Comparison of ENCODE assay signal across 10 cellular contexts in genomic region chr15:71679223-71680078, GRCh38.
DNase-seq lines count a peak whose midpoint lies in the region; ATAC-seq and TF ChIP-seq lines count a peak whose summit lies in the region.
"Had no signal": no experiment of that assay in that cellular context is flagged by ENCODE, and none has a peak within 500 bp of the region (broad histone marks: within the 10 kb centered on the region; RNA-seq: fewer than 3 reads in every experiment).

No MANE protein-coding gene starts in this region.

- H3K4me1 ChIP-seq in heart left ventricle (peaks cover 6 to 60% (median 38%) of the 10 kb centered on the region in 12 donors), right cardiac atrium (ENCODE audit: control insufficient read depth, insufficient read depth, low read length) (peaks cover 8% of the 10 kb centered on the region)

- H3K9me3 Mint-ChIP-seq in activated T-helper 17 cell treated with anti-CD3 and anti-CD28 coated beads, Interleukin-2, amount 50 U/mL, for 72 hours: no peaks in the 10 kb centered on the region
- no peaks in the 10 kb centered on the region for H3K9me3 Mint-ChIP-seq in type B pancreatic cell

- H3K27ac ChIP-seq in heart left ventricle: peak overlapping the region; percentile 11 to 78 (median 70)
- H3K27ac ChIP-seq in right cardiac atrium (ENCODE audit: low read length): peak overlapping the region; percentile 66

- TF ChIP-seq POLR2A in heart left ventricle (IDR thresholded peaks at IDR 0.05): no peak

- DNase-seq in heart left ventricle (no peak), Right ventricle myocardium inferior (ENCODE audit: missing footprints) (no peak), right cardiac atrium (no peak), type B pancreatic cell (ENCODE audit: extremely low spot score, unreplicated experiment) (no peak), SHP77 treated with DMSO at 0.1 percent for 48 hours (lab: John Stamatoyannopoulos, UW) (no peak)
- DNase-seq: glutamatergic neuron; stimulated activated naive CD4-positive, alpha-beta T cell treated with Interleukin-2 at 50 U/mL for 16 hours had no signal

- peaks cover 13% of the 10 kb centered on the region for H3K4me1 Mint-ChIP-seq in activated T-helper 17 cell treated with anti-CD3 and anti-CD28 coated beads, Interleukin-2, amount 50 U/mL, for 72 hours
- peaks cover 46% of the 10 kb centered on the region for H3K4me1 Mint-ChIP-seq in type B pancreatic cell (ENCODE audit: unreplicated experiment)

- peak overlapping the region; percentile 69 for H3K27ac Mint-ChIP-seq in activated T-helper 17 cell treated with anti-CD3 and anti-CD28 coated beads, Interleukin-2, amount 50 U/mL, for 72 hours
- peak overlapping the region; percentile 50 for H3K27ac Mint-ChIP-seq in type B pancreatic cell

- TF ChIP-seq CTCF in heart left ventricle (IDR thresholded peaks at IDR 0.05): no peak
- no peak for TF ChIP-seq CTCF in type B pancreatic cell (conservative IDR thresholded peaks at IDR 0.05)

- 60 to 72% (median 65%) methylated on average over 7 of the region's 7 CpGs for WGBS in heart left ventricle, 4 donors
- WGBS in right cardiac atrium: 71% methylated on average over 7 of the region's 7 CpGs

- H3K9me3 ChIP-seq in heart left ventricle (no peaks in the 10 kb centered on the region), right cardiac atrium (ENCODE audit: control insufficient read depth, low read length) (no peaks in the 10 kb centered on the region)

- ATAC-seq in heart left ventricle: peak in 2 of 4 donors; percentile 12 to 20
- no peak for ATAC-seq in Right ventricle myocardium inferior
- peak; percentile 37 for ATAC-seq in activated T-helper 17 cell treated with anti-CD3 and anti-CD28 coated beads, Interleukin-2, amount 50 U/mL, for 72 hours (replicated peaks)
- ATAC-seq in right cardiac atrium: peak; percentile 51 to 74
- no peak for ATAC-seq in GM18861 (IDR thresholded peaks at IDR 0.05; ENCODE audit: unreplicated experiment)
- no peak for ATAC-seq in GM21381 (IDR thresholded peaks at IDR 0.05; ENCODE audit: unreplicated experiment)

- no peaks in the 10 kb centered on the region for H3K36me3 ChIP-seq in heart left ventricle

- H3K36me3 Mint-ChIP-seq in activated T-helper 17 cell treated with anti-CD3 and anti-CD28 coated beads, Interleukin-2, amount 50 U/mL, for 72 hours (ENCODE audit: low read depth): no peaks in the 10 kb centered on the region
- no peaks in the 10 kb centered on the region for H3K36me3 Mint-ChIP-seq in type B pancreatic cell

- H3K4me3 ChIP-seq in heart left ventricle (no peak overlapping the region), right cardiac atrium (ENCODE audit: low read length) (no peak overlapping the region)

- intact Hi-C loops in heart left ventricle (cut with DNase I): no loop called here
- intact Hi-C loops in Right ventricle myocardium inferior (cut with DNase I): no loop called here
- intact Hi-C loops in right cardiac atrium (cut with DNase I): no loop called here

- H3K4me3 Mint-ChIP-seq in activated T-helper 17 cell treated with anti-CD3 and anti-CD28 coated beads, Interleukin-2, amount 50 U/mL, for 72 hours: no peak overlapping the region
- peak overlapping the region; percentile 49 for H3K4me3 Mint-ChIP-seq in type B pancreatic cell

- H3K27me3 ChIP-seq in heart left ventricle (no peaks in the 10 kb centered on the region), right cardiac atrium (ENCODE audit: control insufficient read depth, insufficient read depth) (no peaks in the 10 kb centered on the region)

- peaks cover 26% of the 10 kb centered on the region for H3K27me3 Mint-ChIP-seq in activated T-helper 17 cell treated with anti-CD3 and anti-CD28 coated beads, Interleukin-2, amount 50 U/mL, for 72 hours
- no peaks in the 10 kb centered on the region for H3K27me3 Mint-ChIP-seq in type B pancreatic cell

Comparison
In these comparisons a context has a peak if more than half of its experiments do, and no peak if none do; other contexts are left out.
1. ATAC-seq: peak in activated T-helper 17 cell treated with anti-CD3 and anti-CD28 coated beads, Interleukin-2, amount 50 U/mL, for 72 hours (single experiment) and right cardiac atrium (2 of 2); none in Right ventricle myocardium inferior (single experiment), GM18861 (single experiment) and GM21381 (single experiment).